In genomic region chr11:72013765-72014711, GRCh38 we compare ENCODE assay signal across 12 cellular contexts. TPM values are rescaled to one million over a fixed set of nuclear protein-coding genes. Genes with fewer than 3 reads are reported as not detected.
A peak's percentile ranks its signal among the peaks of the same experiment; 100 is the strongest.
DNase-seq lines count a peak whose midpoint lies in the region; ATAC-seq, FAIRE-seq and TF ChIP-seq lines count a peak whose summit lies in the region.
"Had no signal": no experiment of that assay in that cellular context is flagged by ENCODE, and none has a peak within 500 bp of the region (broad histone marks: within the 10 kb centered on the region; RNA-seq: fewer than 3 reads in every experiment).

No MANE protein-coding gene starts in this region.

- H3K4me3 ChIP-seq in astrocyte of the cerebellum (ENCODE audit: low read depth, low read length) (no peak overlapping the region), keratinocyte (ENCODE audit: control insufficient read depth in 2 of 3, extremely low read depth in 1 of 3, insufficient read depth in 2 of 3, low read depth in 1 of 3, low read length in 3 of 3) (no peak overlapping the region)

- no peak overlapping the region for H3K9ac ChIP-seq in keratinocyte (ENCODE audit: control insufficient read depth, extremely low read depth, insufficient read depth, low read length)

- DNase-seq in activated CD4-positive, alpha-beta T cell treated with anti-CD3 and anti-CD28 coated beads, Interleukin-2, amount 10 ng/mL, durations not matched to agents 24 days and 14 days = no peak
- no peak for DNase-seq in activated CD4-positive, alpha-beta T cell treated with anti-CD3 and anti-CD28 coated beads for 4 hours
- DNase-seq in astrocyte of the cerebellum (ENCODE audit: low read depth) (peak; percentile 42), keratinocyte (ENCODE audit: low read depth, low spot score) (no peak), LoVo (ENCODE audit: low spot score) (no peak), COLO668 (lab: John Stamatoyannopoulos, UW; ENCODE audit: unreplicated experiment) (no peak)
- no peak for DNase-seq in stimulated activated effector memory CD8-positive, alpha-beta T cell treated with anti-CD3 and anti-CD28 coated beads, Interleukin-12 subunit alpha, Interleukin-12 subunit beta, amount 100 ng/mL, for 72 hours (ENCODE audit: low spot score in 2 of 2)
- no peak for DNase-seq in activated T-cell treated with anti-CD3 and anti-CD28 coated beads, Interleukin-2, amount 50 U/mL, for 1 hour
- DNase-seq: 8988T; effector CD4-positive, alpha-beta T cell; NCI-H82; T-helper 1 cell had no signal

- H2AFZ ChIP-seq in keratinocyte (ENCODE audit: control insufficient read depth, low read length) = no peak overlapping the region

- no peaks in the 10 kb centered on the region for H3K27me3 ChIP-seq in keratinocyte (ENCODE audit: control insufficient read depth, extremely low read depth, insufficient read depth, low read length)

- H3K4me1 Mint-ChIP-seq in activated CD4-positive, alpha-beta T cell treated with anti-CD3 and anti-CD28 coated beads, Interleukin-2, amount 10 ng/mL, durations not matched to agents 24 days and 14 days = no peaks in the 10 kb centered on the region
- peaks cover 30% of the 10 kb centered on the region for H3K4me1 Mint-ChIP-seq in stimulated activated effector memory CD8-positive, alpha-beta T cell treated with anti-CD3 and anti-CD28 coated beads, Interleukin-12 subunit alpha, Interleukin-12 subunit beta, amount 100 ng/mL, for 72 hours

- no peaks in the 10 kb centered on the region for H3K9me3 Mint-ChIP-seq in activated CD4-positive, alpha-beta T cell treated with anti-CD3 and anti-CD28 coated beads, Interleukin-2, amount 10 ng/mL, durations not matched to agents 24 days and 14 days
- no peaks in the 10 kb centered on the region for H3K9me3 Mint-ChIP-seq in stimulated activated effector memory CD8-positive, alpha-beta T cell treated with anti-CD3 and anti-CD28 coated beads, Interleukin-12 subunit alpha, Interleukin-12 subunit beta, amount 100 ng/mL, for 72 hours

- dilution Hi-C loops in keratinocyte (cut with MboI; ENCODE audit: extremely low pct_ligation_motif_present, low sequenced_read_pairs) = no loop called here

- H3K36me3 ChIP-seq in keratinocyte (ENCODE audit: control insufficient read depth in 2 of 2, extremely low read depth in 1 of 2, insufficient read depth in 2 of 2, low read length in 2 of 2) = peaks cover 46 to 58% of the 10 kb centered on the region in 2 experiments

- no peaks in the 10 kb centered on the region for H3K9me1 ChIP-seq in keratinocyte (ENCODE audit: control insufficient read depth, extremely low read depth, insufficient read depth, low read length)

- FAIRE-seq in keratinocyte (lab: Jason Lieb, UNC) = no peak

- TF ChIP-seq CTCF in astrocyte of the cerebellum (IDR thresholded peaks at IDR 0.05; ENCODE audit: low read depth, low read length, missing control alignments) (no peak), keratinocyte (optimal IDR thresholded peaks at IDR 0.05 in 1 of 3, IDR thresholded peaks at IDR 0.05 in 1 of 3, conservative IDR thresholded peaks at IDR 0.05 in 1 of 3; ENCODE audit: extremely low read depth in 1 of 3, insufficient read depth in 2 of 3, low read length in 3 of 3) (no peak)

- peaks cover 19% of the 10 kb centered on the region for H3K4me1 ChIP-seq in keratinocyte (ENCODE audit: control insufficient read depth, extremely low read depth, insufficient read depth, low read length)

- H3K4me2 ChIP-seq in keratinocyte (ENCODE audit: control insufficient read depth, extremely low read depth, insufficient read depth, low read depth, low read length) = peak overlapping the region; percentile 40

- H3K36me3 Mint-ChIP-seq in activated CD4-positive, alpha-beta T cell treated with anti-CD3 and anti-CD28 coated beads, Interleukin-2, amount 10 ng/mL, durations not matched to agents 24 days and 14 days (ENCODE audit: low read depth) = peaks cover 67% of the 10 kb centered on the region
- H3K36me3 Mint-ChIP-seq in stimulated activated effector memory CD8-positive, alpha-beta T cell treated with anti-CD3 and anti-CD28 coated beads, Interleukin-12 subunit alpha, Interleukin-12 subunit beta, amount 100 ng/mL, for 72 hours = peaks cover 97% of the 10 kb centered on the region

- in situ Hi-C loops in astrocyte of the cerebellum (cut with HindIII; ENCODE audit: low sequenced_read_pairs) = loop anchor here (25.0 kb wide), 2 partner anchors 98 to 398 kb away; partner anchors contain the start of genes ANAPC15, LAMTOR1 and TOMT

- H3K27ac Mint-ChIP-seq in activated CD4-positive, alpha-beta T cell treated with anti-CD3 and anti-CD28 coated beads, Interleukin-2, amount 10 ng/mL, durations not matched to agents 24 days and 14 days = peak overlapping the region; percentile 40
- peak overlapping the region; percentile 91 for H3K27ac Mint-ChIP-seq in stimulated activated effector memory CD8-positive, alpha-beta T cell treated with anti-CD3 and anti-CD28 coated beads, Interleukin-12 subunit alpha, Interleukin-12 subunit beta, amount 100 ng/mL, for 72 hours

- peaks cover 5% of the 10 kb centered on the region for H4K20me1 ChIP-seq in keratinocyte (ENCODE audit: control insufficient read depth, extremely low read depth, insufficient read depth, low read length)

- H3K27me3 Mint-ChIP-seq in activated CD4-positive, alpha-beta T cell treated with anti-CD3 and anti-CD28 coated beads, Interleukin-2, amount 10 ng/mL, durations not matched to agents 24 days and 14 days = no peaks in the 10 kb centered on the region

- peaks cover 8% of the 10 kb centered on the region for H3K79me2 ChIP-seq in keratinocyte (ENCODE audit: control insufficient read depth, insufficient read depth, low read length)

- H3K4me3 Mint-ChIP-seq in activated CD4-positive, alpha-beta T cell treated with anti-CD3 and anti-CD28 coated beads, Interleukin-2, amount 10 ng/mL, durations not matched to agents 24 days and 14 days = no peak overlapping the region
- no peak overlapping the region for H3K4me3 Mint-ChIP-seq in stimulated activated effector memory CD8-positive, alpha-beta T cell treated with anti-CD3 and anti-CD28 coated beads, Interleukin-12 subunit alpha, Interleukin-12 subunit beta, amount 100 ng/mL, for 72 hours

- intact Hi-C loops in activated CD4-positive, alpha-beta T cell treated with anti-CD3 and anti-CD28 coated beads, Interleukin-2, amount 10 ng/mL, durations not matched to agents 24 days and 14 days (cut with micrococcal nuclease) = no loop called here

- no peaks in the 10 kb centered on the region for H3K9me3 ChIP-seq in keratinocyte (ENCODE audit: control insufficient read depth, low read depth, low read length)

- H3K27ac ChIP-seq in keratinocyte (ENCODE audit: control insufficient read depth, insufficient read depth, low read length) = no peak overlapping the region

- ATAC-seq in stimulated activated effector memory CD8-positive, alpha-beta T cell treated with anti-CD3 and anti-CD28 coated beads, Interleukin-12 subunit alpha, Interleukin-12 subunit beta, amount 100 ng/mL, for 72 hours = no peak

RNA-seq across cellular contexts. Expression of gene IL18BP, which starts 15.3 kb away (rescaled TPM):
- 15.0 and 19.9 TPM in 2 replicates for total RNA-seq in activated CD4-positive, alpha-beta T cell treated with anti-CD3 and anti-CD28 coated beads, Interleukin-2, amount 10 ng/mL, durations not matched to agents 24 days and 14 days
- 1.4 to 4.7 TPM (median 2.9 TPM) in 3 replicates for polyA plus RNA-seq in keratinocyte
- 1.9 TPM for polyA plus RNA-seq in keratinocyte (2011; ENCODE audit: low read depth)
- 0.26 and 0.44 TPM in 2 replicates for polyA plus RNA-seq in keratinocyte (2011; cell fraction: cytosol; rRNA removed)
- polyA plus RNA-seq in keratinocyte (2011; cell fraction: nucleus; rRNA removed) = 18.8 and 19.7 TPM in 2 replicates
- polyA plus RNA-seq in keratinocyte (2012; ENCODE audit: low replicate concordance) = 0.87 and 1.8 TPM in 2 replicates
- polyA minus RNA-seq in keratinocyte = 1.9 to 4.7 TPM (median 3.4 TPM) in 3 replicates
- polyA minus RNA-seq in keratinocyte (2011; cell fraction: cytosol; rRNA and poly(A)+ RNA removed) = not detected
- polyA minus RNA-seq in keratinocyte (2011; cell fraction: nucleus; rRNA and poly(A)+ RNA removed) = 4.5 and 9.5 TPM in 2 replicates
